Comparison of ENCODE assay signal across 9 cellular contexts in the genomic region with DNA sequence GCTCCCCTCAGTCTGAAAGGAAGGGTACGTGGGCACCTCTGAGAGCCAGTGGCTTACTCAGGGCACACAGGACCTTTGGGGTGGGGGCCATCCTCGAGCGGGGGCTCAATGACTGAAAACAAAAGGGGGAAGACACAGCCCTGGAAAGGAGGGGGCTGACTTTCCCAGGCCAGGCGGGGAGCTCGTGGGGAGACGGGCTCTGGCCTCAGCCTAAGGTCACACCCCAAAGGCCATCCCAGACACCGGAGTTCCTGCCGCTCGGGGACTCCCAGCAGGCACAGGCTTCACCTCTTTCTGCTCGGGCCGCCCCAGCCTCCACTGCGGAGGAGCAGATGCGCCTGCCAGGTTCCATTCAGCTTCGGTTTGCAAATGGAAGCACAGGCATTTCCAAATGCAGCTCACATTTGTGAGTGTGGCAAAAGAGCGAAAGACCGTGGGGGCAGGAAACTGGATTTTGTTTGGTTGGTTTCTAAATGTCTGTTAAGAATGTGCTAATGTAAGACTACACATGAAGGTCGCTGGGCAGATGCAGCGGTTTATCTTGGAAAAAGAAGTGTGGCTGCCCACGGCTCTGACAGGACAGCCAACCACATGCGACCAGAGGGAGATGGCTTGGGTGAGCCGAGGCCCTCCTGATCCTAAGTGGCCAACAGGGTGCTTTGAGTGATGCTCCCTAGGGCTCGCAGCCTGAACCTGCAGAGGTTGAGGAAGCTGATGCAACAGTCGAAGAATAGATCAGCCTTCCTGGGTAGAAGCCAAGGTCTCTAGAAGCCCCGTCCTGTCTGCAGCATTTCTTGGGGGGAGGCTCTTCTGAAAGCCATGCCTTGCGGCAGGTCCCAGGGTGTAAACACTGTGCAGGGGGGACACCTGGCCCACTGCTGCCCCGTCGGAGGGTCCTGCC.
A peak's percentile ranks its signal among the peaks of the same experiment; 100 is the strongest.
DNase-seq lines count a peak whose midpoint lies in the region; ATAC-seq and TF ChIP-seq lines count a peak whose summit lies in the region.
"Had no signal": no experiment of that assay in that cellular context is flagged by ENCODE, and none has a peak within 500 bp of the region (broad histone marks: within the 10 kb centered on the region; RNA-seq: fewer than 3 reads in every experiment).

No MANE protein-coding gene starts in this region.

- H3K27ac Mint-ChIP-seq in endodermal cell (peak overlapping the region; percentile 26), progenitor cell of endocrine pancreas (peak overlapping the region; percentile 49)

- no peaks in the 10 kb centered on the region for H3K36me3 Mint-ChIP-seq in endodermal cell (ENCODE audit: low read depth)
- H3K36me3 Mint-ChIP-seq in progenitor cell of endocrine pancreas (ENCODE audit: insufficient read depth), result peaks cover 2% of the 10 kb centered on the region

- H3K4me3 Mint-ChIP-seq in endodermal cell (no peak overlapping the region), progenitor cell of endocrine pancreas (ENCODE audit: low read depth) (no peak overlapping the region)

- H3K9me3 Mint-ChIP-seq in endodermal cell (no peaks in the 10 kb centered on the region), progenitor cell of endocrine pancreas (ENCODE audit: low read depth) (no peaks in the 10 kb centered on the region)

- H3K4me1 ChIP-seq in RWPE2 (ENCODE audit: insufficient read depth, poor library complexity, severe bottlenecking), result peaks cover 31% of the 10 kb centered on the region
- H3K4me1 ChIP-seq in endodermal cell (ENCODE audit: control insufficient read depth, insufficient read depth, low read length), result peaks cover 13% of the 10 kb centered on the region
- peaks cover 28% of the 10 kb centered on the region for H3K4me1 ChIP-seq in BE2C

- 90 to 93% methylated on average over 22 to 27 of the region's 27 CpGs for WGBS in endodermal cell (ENCODE audit: insufficient coverage in 1 of 2, insufficient read length in 1 of 2), 2 experiments

- H3K36me3 ChIP-seq in RWPE2 (ENCODE audit: low read depth), result no peaks in the 10 kb centered on the region
- H3K36me3 ChIP-seq in endodermal cell (ENCODE audit: control insufficient read depth, insufficient read depth, low read length), result no peaks in the 10 kb centered on the region
- no peaks in the 10 kb centered on the region for H3K36me3 ChIP-seq in BE2C
- H3K36me3 ChIP-seq: pancreas had no signal

- H3K27ac ChIP-seq in RWPE2 (ENCODE audit: poor library complexity, severe bottlenecking), result no peak overlapping the region
- peak overlapping the region; percentile 17 for H3K27ac ChIP-seq in endodermal cell (ENCODE audit: low read depth, low read length)

- H3K4me3 ChIP-seq in RWPE2 (ENCODE audit: severe bottlenecking) (no peak overlapping the region), endodermal cell (ENCODE audit: low read length) (no peak overlapping the region), BE2C (ENCODE audit: low read depth, low read length) (no peak overlapping the region)
- H3K4me3 ChIP-seq: pancreas had no signal

- DNase-seq in EL (peak; percentile 22), RWPE2 (ENCODE audit: low spot score) (peak; percentile 65), endodermal cell (no peak), progenitor cell of endocrine pancreas (ENCODE audit: low spot score, unreplicated experiment) (no peak), BE2C (no peak)

- H3K27me3 Mint-ChIP-seq in endodermal cell (ENCODE audit: insufficient read depth), result no peaks in the 10 kb centered on the region
- no peaks in the 10 kb centered on the region for H3K27me3 Mint-ChIP-seq in progenitor cell of endocrine pancreas

- no peak for TF ChIP-seq CTCF in RWPE2 (IDR thresholded peaks at IDR 0.05; ENCODE audit: poor library complexity, severe bottlenecking)
- no peak for TF ChIP-seq CTCF in endodermal cell (conservative IDR thresholded peaks at IDR 0.05)
- no peak for TF ChIP-seq CTCF in progenitor cell of endocrine pancreas (IDR thresholded peaks at IDR 0.05; ENCODE audit: unreplicated experiment)
- no peak for TF ChIP-seq CTCF in BE2C (IDR thresholded peaks at IDR 0.05; ENCODE audit: low read depth, low read length)

- H3K9ac ChIP-seq in endodermal cell (ENCODE audit: extremely low read depth, low read length, poor library complexity, severe bottlenecking), result no peak overlapping the region

- H3K27me3 ChIP-seq in RWPE2 (ENCODE audit: insufficient read depth, poor library complexity, severe bottlenecking) (no peaks in the 10 kb centered on the region), endodermal cell (ENCODE audit: control insufficient read depth, insufficient read depth, low read length, poor library complexity, severe bottlenecking) (no peaks in the 10 kb centered on the region), BE2C (no peaks in the 10 kb centered on the region)
- H3K27me3 ChIP-seq: pancreas had no signal

- no peak for ATAC-seq in RWPE2 (ENCODE audit: low read depth)
- ATAC-seq in HG03442 (IDR thresholded peaks at IDR 0.05; ENCODE audit: unreplicated experiment), result no peak
- no peak for ATAC-seq in HG03520 (IDR thresholded peaks at IDR 0.05; ENCODE audit: unreplicated experiment)
- ATAC-seq in GM21619 (IDR thresholded peaks at IDR 0.05; ENCODE audit: unreplicated experiment), result no peak

- peaks cover 27% of the 10 kb centered on the region for H3K4me1 Mint-ChIP-seq in endodermal cell
- H3K4me1 Mint-ChIP-seq in progenitor cell of endocrine pancreas (ENCODE audit: low read depth), result peaks cover 24% of the 10 kb centered on the region

- H3K9me3 ChIP-seq in RWPE2 (ENCODE audit: severe bottlenecking) (no peaks in the 10 kb centered on the region), endodermal cell (ENCODE audit: control insufficient read depth, low read length) (no peaks in the 10 kb centered on the region), BE2C (no peaks in the 10 kb centered on the region)
- H3K9me3 ChIP-seq: pancreas had no signal

Comparison
In these comparisons a context has a peak if more than half of its experiments do, and no peak if none do; other contexts are left out.
1. DNase-seq: peak in EL (single experiment) and RWPE2 (single experiment); none in endodermal cell (single experiment), progenitor cell of endocrine pancreas (single experiment) and BE2C (single experiment).